20 cellular contexts compared by ENCODE assay signal in genomic region chr12:13359636-13360035, GRCh38.
A peak's percentile ranks its signal among the peaks of the same experiment; 100 is the strongest.
DNase-seq lines count a peak whose midpoint lies in the region; FAIRE-seq and TF ChIP-seq lines count a peak whose summit lies in the region.
"Had no signal": no experiment of that assay in that cellular context is flagged by ENCODE, and none has a peak within 500 bp of the region (broad histone marks: within the 10 kb centered on the region; RNA-seq: fewer than 3 reads in every experiment).

No MANE protein-coding gene starts in this region.

- H3K4me1 Mint-ChIP-seq in nephron progenitor cell, result peaks cover 5% of the 10 kb centered on the region
- H3K4me1 Mint-ChIP-seq in Caco-2 (ENCODE audit: low read depth, unreplicated experiment), result no peaks in the 10 kb centered on the region
- H3K4me1 Mint-ChIP-seq: CD4-positive, CD25-positive, alpha-beta regulatory T cell had no signal

- CTCF ChIA-PET in Caco-2 (lab: Charles Lee), result no interaction called here

- no peaks in the 10 kb centered on the region for H3K27me3 ChIP-seq in Caco-2 (replicated peaks; ENCODE audit: control insufficient read depth, insufficient read depth, low read length)

- TF ChIP-seq CTCF in nephron progenitor cell (IDR thresholded peaks at IDR 0.05) (no peak), Caco-2 (IDR thresholded peaks at IDR 0.05; ENCODE audit: insufficient read depth in 1 of 2, low read depth in 1 of 2, low read length in 1 of 2, severe bottlenecking in 1 of 2, unreplicated experiment in 1 of 2) (no peak)

- TF ChIP-seq POLR2A in GM12891 (IDR thresholded peaks at IDR 0.05; ENCODE audit: low read depth, low read length), result no peak

- H3K36me3 ChIP-seq in Caco-2 (ENCODE audit: control insufficient read depth, insufficient read depth, low read length), result no peaks in the 10 kb centered on the region

- no peak overlapping the region for H3K4me3 ChIP-seq in Caco-2 (ENCODE audit: low read depth, low read length)
- H3K4me3 ChIP-seq: GM23248 had no signal

- intact Hi-C loops in Caco-2 (cut with micrococcal nuclease; ENCODE audit: unreplicated experiment), result loop anchor here (5.0 kb wide), 1 partner anchor 583 kb away; no protein-coding TSS in a partner anchor

- no TSS peak for BruUV-seq in Caco-2 (replicated peaks; lab: Mats Ljungman, UMichigan)

- no peaks in the 10 kb centered on the region for H3K4me1 ChIP-seq in Caco-2

- H3K4me3 Mint-ChIP-seq in nephron progenitor cell (no peak overlapping the region), Caco-2 (ENCODE audit: unreplicated experiment) (no peak overlapping the region)
- H3K4me3 Mint-ChIP-seq: CD4-positive, CD25-positive, alpha-beta regulatory T cell; CD8-positive, alpha-beta T cell had no signal

- H3K36me3 Mint-ChIP-seq in nephron progenitor cell (ENCODE audit: low read depth), result no peaks in the 10 kb centered on the region
- no peaks in the 10 kb centered on the region for H3K36me3 Mint-ChIP-seq in Caco-2 (ENCODE audit: insufficient read depth, unreplicated experiment)
- H3K36me3 Mint-ChIP-seq: CD4-positive, CD25-positive, alpha-beta regulatory T cell; CD8-positive, alpha-beta T cell had no signal

- FAIRE-seq in G401.6 (lab: Jason Lieb, UNC), result peak; percentile 69
- peak; percentile 66 for FAIRE-seq in endometrium (lab: Jason Lieb, UNC)
- FAIRE-seq in GM12891 (lab: Jason Lieb, UNC), result no peak
- FAIRE-seq: D721Med, GM19239, H1 had no signal

- DNase-seq in nephron progenitor cell, result no peak
- DNase-seq in CD1c-positive myeloid dendritic cell (ENCODE audit: extremely low spot score), result no peak
- no peak for DNase-seq in GM12891 (ENCODE audit: insufficient read length, low spot score)
- no peak for DNase-seq in Caco-2
- DNase-seq: 8988T; C1 segment of cervical spinal cord; CD4-positive, CD25-positive, alpha-beta regulatory T cell; CD8-positive, alpha-beta T cell; DMS 273 treated with DMSO at 0.1 percent for 48 hours; DMS79; EL; GF-D8; GM23248; H7; HCEC 1CT had no signal

- H3K27ac Mint-ChIP-seq in nephron progenitor cell (peak overlapping the region; percentile 4), Caco-2 (ENCODE audit: unreplicated experiment) (no peak overlapping the region)
- H3K27ac Mint-ChIP-seq: CD4-positive, CD25-positive, alpha-beta regulatory T cell; CD8-positive, alpha-beta T cell had no signal

- no peaks in the 10 kb centered on the region for H3K9me3 Mint-ChIP-seq in nephron progenitor cell
- no peaks in the 10 kb centered on the region for H3K9me3 Mint-ChIP-seq in Caco-2 (ENCODE audit: unreplicated experiment)
- H3K9me3 Mint-ChIP-seq: CD4-positive, CD25-positive, alpha-beta regulatory T cell; CD8-positive, alpha-beta T cell had no signal

- H3K9me3 ChIP-seq in Caco-2, result no peaks in the 10 kb centered on the region

- peaks cover 3% of the 10 kb centered on the region for H3K27me3 Mint-ChIP-seq in nephron progenitor cell (ENCODE audit: low read depth, poor library complexity)
- peaks cover 22% of the 10 kb centered on the region for H3K27me3 Mint-ChIP-seq in Caco-2 (ENCODE audit: insufficient read depth, unreplicated experiment)

- POLR2A ChIA-PET in Caco-2 (lab: Charles Lee), result no interaction called here

TF ChIP-seq in GM12891, 5 proteins besides CTCF, POLR2A, EP300 and RAD21:
- TF ChIP-seq TAF1 (IDR thresholded peaks at IDR 0.05; ENCODE audit: low read depth, low read length) (no peak), SPI1 (IDR thresholded peaks at IDR 0.05; ENCODE audit: low read depth, low read length) (no peak), POU2F2 (IDR thresholded peaks at IDR 0.05; ENCODE audit: low read depth, low read length) (no peak), POLR2AphosphoS5 (IDR thresholded peaks at IDR 0.05; ENCODE audit: low read depth, low read length) (no peak), PAX5 (IDR thresholded peaks at IDR 0.05; ENCODE audit: insufficient read depth, low read length, severe bottlenecking) (no peak)
